In the genomic region with DNA sequence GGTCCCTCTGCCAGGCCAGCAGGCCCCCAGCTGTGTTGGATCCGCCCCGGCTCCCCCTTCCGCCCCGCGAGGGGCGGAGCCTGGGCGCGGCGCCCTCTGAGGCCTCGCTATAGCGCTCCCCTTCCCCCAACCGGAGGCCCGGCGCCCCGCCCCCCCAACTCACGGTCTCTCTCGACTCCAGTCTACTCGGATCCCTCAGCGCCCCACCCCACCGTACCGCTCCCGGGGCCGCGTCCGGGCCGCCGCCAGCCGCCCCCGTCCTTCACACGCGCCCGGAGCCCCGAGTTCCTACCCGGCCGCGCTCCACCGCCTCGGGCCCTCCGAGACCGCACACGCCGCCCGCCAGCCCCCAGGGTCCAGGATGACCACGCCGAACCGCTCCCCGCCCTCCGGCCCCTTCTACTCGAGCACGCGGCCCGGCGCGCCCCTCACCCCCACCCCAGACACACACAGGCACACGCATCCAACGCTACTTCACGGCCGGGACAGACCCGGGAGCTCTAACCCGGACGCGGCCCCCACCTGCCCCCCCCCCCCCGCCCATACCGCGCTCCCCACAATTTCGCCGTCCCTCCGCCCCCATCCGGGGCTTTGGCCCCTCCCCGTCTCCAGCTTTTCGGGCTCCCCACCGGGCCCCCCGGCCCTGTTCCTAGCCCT, we compare ENCODE assay signal across 8 cellular contexts. TPM values are rescaled to one million over a fixed set of nuclear protein-coding genes. Genes with fewer than 3 reads are reported as not detected.
A peak's percentile ranks its signal among the peaks of the same experiment; 100 is the strongest.
DNase-seq lines count a peak whose midpoint lies in the region; ATAC-seq and TF ChIP-seq lines count a peak whose summit lies in the region.

No MANE protein-coding gene starts in this region.

- TF ChIP-seq CTCF in DND-41 (IDR thresholded peaks at IDR 0.05; ENCODE audit: borderline replicate concordance, extremely low read depth, low read length, poor library complexity, severe bottlenecking): no peak

- DNase-seq in DND-41: peak; percentile 88
- DNase-seq in T1000 (lab: John Stamatoyannopoulos, UW): peak; percentile 66
- DNase-seq in astrocyte of the hippocampus (ENCODE audit: low read depth, low spot score): peak; percentile 84
- no peak for DNase-seq in GF-D8 (lab: John Stamatoyannopoulos, UW)

- H3K4me2 ChIP-seq in DND-41 (ENCODE audit: insufficient read depth, low read length) (peak overlapping the region; percentile 99), skeletal muscle satellite cell (ENCODE audit: low read length) (peak overlapping the region; percentile 91)

- no peak for TF ChIP-seq RAD21 in Ishikawa (IDR thresholded peaks at IDR 0.05; ENCODE audit: low read depth)

- H3K36me3 ChIP-seq in DND-41 (ENCODE audit: insufficient read depth, low read length) (peaks cover 43% of the 10 kb centered on the region), skeletal muscle satellite cell (ENCODE audit: insufficient read depth, low read length) (peaks cover 43% of the 10 kb centered on the region)

- H3K27me3 ChIP-seq in DND-41 (ENCODE audit: insufficient read depth, low read length, poor library complexity) (no peaks in the 10 kb centered on the region), skeletal muscle satellite cell (ENCODE audit: control insufficient read depth, insufficient read depth, low read length) (no peaks in the 10 kb centered on the region)

- H3K9me3 ChIP-seq in DND-41 (ENCODE audit: insufficient read depth, low read length, severe bottlenecking): no peaks in the 10 kb centered on the region
- H3K9me3 ChIP-seq in skeletal muscle satellite cell (replicated peaks; ENCODE audit: low read length): no peaks in the 10 kb centered on the region

- H3K27ac ChIP-seq in DND-41 (ENCODE audit: low read length): peak overlapping the region; percentile 81

- H3K9ac ChIP-seq in DND-41 (ENCODE audit: low read depth, low read length) (peak overlapping the region; percentile 88), skeletal muscle satellite cell (ENCODE audit: low read depth, low read length) (peak overlapping the region; percentile 95)

- peak overlapping the region; percentile 26; the same call in 1 of the 2 replicates for H2AFZ ChIP-seq in DND-41 (ENCODE audit: low read depth, low read length)

- H4K20me1 ChIP-seq in DND-41 (ENCODE audit: insufficient read depth, low read length): peaks cover 29% of the 10 kb centered on the region

- H3K4me1 ChIP-seq in DND-41 (ENCODE audit: insufficient read depth, low read length): peaks cover 64% of the 10 kb centered on the region
- peaks cover 48% of the 10 kb centered on the region for H3K4me1 ChIP-seq in skeletal muscle satellite cell (ENCODE audit: control insufficient read depth, insufficient read depth, low read length)

- peaks cover 86% of the 10 kb centered on the region for H3K79me2 ChIP-seq in DND-41 (ENCODE audit: insufficient read depth, low read length)

- H3K4me3 ChIP-seq in DND-41 (ENCODE audit: low read depth in 1 of 2, low read length in 2 of 2) (peak overlapping the region; percentile 73 to 85; a peak in 3 of 4 replicates), iPS-11a (ENCODE audit: low read depth, low read length) (peak overlapping the region; percentile 62), skeletal muscle satellite cell (ENCODE audit: low read length) (peak overlapping the region; percentile 94)

- no peak for TF ChIP-seq EP300 in Ishikawa (IDR thresholded peaks at IDR 0.05; ENCODE audit: borderline replicate concordance)

- ATAC-seq in DND-41 (ENCODE audit: insufficient read depth, low read depth) (peak; percentile 41), HG03095 (IDR thresholded peaks at IDR 0.05; ENCODE audit: unreplicated experiment) (no peak)

TF ChIP-seq in Ishikawa, 13 proteins besides CTCF, POLR2A, EP300 and RAD21:
- TF ChIP-seq REST (IDR thresholded peaks at IDR 0.05; ENCODE audit: low read depth) (no peak), NFIC (IDR thresholded peaks at IDR 0.05) (no peak), CEBPB (IDR thresholded peaks at IDR 0.05) (no peak), TAF1 (IDR thresholded peaks at IDR 0.05; ENCODE audit: low read depth) (peak; percentile 64), TCF12 (IDR thresholded peaks at IDR 0.05; ENCODE audit: low read depth) (peak; percentile 46), USF1 (IDR thresholded peaks at IDR 0.05) (no peak), CREB1 (IDR thresholded peaks at IDR 0.05; ENCODE audit: low read depth) (no peak), TEAD4 (IDR thresholded peaks at IDR 0.05) (no peak), YY1 (IDR thresholded peaks at IDR 0.05; ENCODE audit: low read depth) (no peak), FOXM1 (IDR thresholded peaks at IDR 0.05; ENCODE audit: borderline replicate concordance, low read depth) (no peak), EGR1 (IDR thresholded peaks at IDR 0.05) (no peak), ZBTB7A (IDR thresholded peaks at IDR 0.05; ENCODE audit: low read depth) (peak; percentile 75)
- TF ChIP-seq, protein P1, sequence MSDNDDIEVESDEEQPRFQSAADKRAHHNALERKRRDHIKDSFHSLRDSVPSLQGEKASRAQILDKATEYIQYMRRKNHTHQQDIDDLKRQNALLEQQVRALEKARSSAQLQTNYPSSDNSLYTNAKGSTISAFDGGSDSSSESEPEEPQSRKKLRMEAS (IDR thresholded peaks at IDR 0.05): peak; percentile 61

RNA-seq across cellular contexts. Expression of gene PHF23, which starts 1.4 kb away (rescaled TPM):
- 37.0 and 46.1 TPM in 2 replicates for total RNA-seq in skeletal muscle satellite cell (2012; rRNA removed)

RNA-seq across cellular contexts. Expression of gene DVL2, which starts 3.6 kb away (rescaled TPM):
- total RNA-seq in skeletal muscle satellite cell (2012; rRNA removed): 34.5 and 67.7 TPM in 2 replicates

RNA-seq across cellular contexts. Expression of gene GABARAP, which starts 4.4 kb away (rescaled TPM):
- total RNA-seq in skeletal muscle satellite cell (2012; rRNA removed): 146 and 224 TPM in 2 replicates

RNA-seq across cellular contexts. Expression of gene CTDNEP1, which starts 13.6 kb away (rescaled TPM):
- total RNA-seq in skeletal muscle satellite cell (2012; rRNA removed): 23.3 and 36.3 TPM in 2 replicates

RNA-seq across cellular contexts. Expression of gene ELP5, which starts 14.1 kb away (rescaled TPM):
- 32.7 and 45.0 TPM in 2 replicates for total RNA-seq in skeletal muscle satellite cell (2012; rRNA removed)
